7 cellular contexts compared by ENCODE assay signal in the genomic region with DNA sequence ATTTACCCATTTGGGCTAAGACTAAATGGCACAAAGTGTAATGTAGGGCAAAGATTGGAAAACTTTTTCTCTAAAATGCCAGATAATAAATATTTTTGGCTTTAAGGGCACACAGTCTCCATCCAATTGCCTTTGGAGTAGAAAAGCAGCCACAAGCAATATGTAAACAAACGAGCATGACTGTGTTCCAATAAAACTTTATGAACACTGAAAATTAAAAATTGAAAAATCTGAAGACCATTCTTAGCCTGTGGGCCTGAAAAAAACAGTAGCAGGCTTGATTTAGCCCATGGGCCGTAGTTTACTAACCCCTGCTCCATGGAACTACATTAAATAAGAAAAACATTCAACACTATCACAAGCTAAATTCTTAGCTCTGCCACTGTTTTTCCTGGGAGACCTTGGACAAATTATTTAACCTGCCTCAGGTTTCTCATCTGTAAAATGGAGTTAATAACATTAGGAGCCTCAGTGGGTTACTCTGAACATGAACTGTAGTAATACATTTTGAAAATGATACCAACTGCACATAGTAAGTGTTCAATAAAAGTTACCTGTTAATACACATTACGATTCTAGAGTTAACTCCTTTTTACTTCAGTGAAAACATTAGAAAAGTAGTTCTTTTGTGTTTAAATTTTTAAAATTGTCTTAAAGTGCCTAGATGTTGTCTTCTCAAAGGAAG. TPM values are rescaled to one million over a fixed set of nuclear protein-coding genes. Genes with fewer than 3 reads are reported as not detected.
A peak's percentile ranks its signal among the peaks of the same experiment; 100 is the strongest.
DNase-seq lines count a peak whose midpoint lies in the region; ATAC-seq and TF ChIP-seq lines count a peak whose summit lies in the region.

No MANE protein-coding gene starts in this region.

- H3K4me3 Mint-ChIP-seq in stimulated activated naive B cell treated with anti-CD40 and anti-IgM and Interleukin-4, amounts not matched to agents 10 μg/mL and 1 μg/mL and 100 μg/mL, for 72 hours = peak overlapping the region; percentile 93 to 96

- peak overlapping the region; percentile 99 for H3K27ac Mint-ChIP-seq in stimulated activated naive B cell treated with anti-CD40 and anti-IgM and Interleukin-4, amounts not matched to agents 10 μg/mL and 1 μg/mL and 100 μg/mL, for 72 hours

- TF ChIP-seq POLR2A in gastroesophageal sphincter (IDR thresholded peaks at IDR 0.05) = no peak

- no peaks in the 10 kb centered on the region for H3K27me3 ChIP-seq in gastroesophageal sphincter

- ATAC-seq in gastroesophageal sphincter (no peak), HG03039 (IDR thresholded peaks at IDR 0.05; ENCODE audit: unreplicated experiment) (no peak)
- ATAC-seq in stimulated activated naive B cell treated with anti-CD40 and anti-IgM and Interleukin-4, amounts not matched to agents 10 μg/mL and 1 μg/mL and 100 μg/mL, for 72 hours (replicated peaks) = no peak

- H3K4me3 ChIP-seq in HEK293 (ENCODE audit: low read depth, low read length) (peak overlapping the region; percentile 69), gastroesophageal sphincter (peak overlapping the region; percentile 72 to 96)

- H3K27me3 Mint-ChIP-seq in stimulated activated naive B cell treated with anti-CD40 and anti-IgM and Interleukin-4, amounts not matched to agents 10 μg/mL and 1 μg/mL and 100 μg/mL, for 72 hours = no peaks in the 10 kb centered on the region

- H3K4me1 Mint-ChIP-seq in stimulated activated naive B cell treated with anti-CD40 and anti-IgM and Interleukin-4, amounts not matched to agents 10 μg/mL and 1 μg/mL and 100 μg/mL, for 72 hours = peaks cover 30 to 63% of the 10 kb centered on the region in 2 donors

- H3K4me1 ChIP-seq in HEK293 (ENCODE audit: control insufficient read depth, insufficient read depth, low read length) (peaks cover 3% of the 10 kb centered on the region; the same call in 1 of the 2 replicates), gastroesophageal sphincter (peaks cover 0 to 68% (median 0%) of the 10 kb centered on the region in 3 donors)

- no peak for DNase-seq in stimulated activated naive B cell treated with anti-CD40 and anti-IgM and Interleukin-4, amounts not matched to agents 10 μg/mL and 1 μg/mL and 100 μg/mL, for 72 hours
- DNase-seq in NCI-H345 treated with DMSO at 0.1 percent for 48 hours (lab: John Stamatoyannopoulos, UW; ENCODE audit: unreplicated experiment) (no peak), inferior parietal cortex (ENCODE audit: extremely low spot score) (no peak)

- H3K36me3 ChIP-seq in HEK293 (ENCODE audit: control insufficient read depth in 2 of 2, insufficient read depth in 1 of 2, low read length in 2 of 2) (no peaks in the 10 kb centered on the region), gastroesophageal sphincter (no peaks in the 10 kb centered on the region)

- no peaks in the 10 kb centered on the region for H3K9me3 Mint-ChIP-seq in stimulated activated naive B cell treated with anti-CD40 and anti-IgM and Interleukin-4, amounts not matched to agents 10 μg/mL and 1 μg/mL and 100 μg/mL, for 72 hours

- peaks cover 9 to 16% of the 10 kb centered on the region in 2 donors for H3K36me3 Mint-ChIP-seq in stimulated activated naive B cell treated with anti-CD40 and anti-IgM and Interleukin-4, amounts not matched to agents 10 μg/mL and 1 μg/mL and 100 μg/mL, for 72 hours

- TF ChIP-seq EP300 in gastroesophageal sphincter (IDR thresholded peaks at IDR 0.05) = no peak

- H3K27ac ChIP-seq in HEK293 (ENCODE audit: extremely low read depth, low read depth, low read length) (no peak overlapping the region), VCaP (peak overlapping the region; percentile 95), gastroesophageal sphincter (peak overlapping the region in 3 of 4 donors; percentile 84 to 90 (median 86))

- CTCF ChIA-PET in HEK293 (lab: Yijun Ruan, JAX) = interaction anchor here (0.5 to 2.2 kb wide), 5 partner anchors 15 to 192 kb away, joined by 3 to 16 read pairs (median 5); no protein-coding TSS in a partner anchor

- WGBS in gastroesophageal sphincter (ENCODE audit: low coverage in 1 of 2), 2 donors = 66% methylated on average over 3 of the region's 3 CpGs

- POLR2A ChIA-PET in HEK293 (lab: Yijun Ruan, JAX) = interaction anchor here (1.6 kb wide), 1 partner anchor 27 kb away, joined by 7 read pairs; a partner anchor contains a TSS

- TF ChIP-seq CTCF in HEK293 (tag by site-specific recombination; IDR thresholded peaks at IDR 0.05) (no peak), VCaP (conservative IDR thresholded peaks at IDR 0.05) (no peak), gastroesophageal sphincter (IDR thresholded peaks at IDR 0.05) (no peak)

- no peaks in the 10 kb centered on the region for H3K9me3 ChIP-seq in HEK293 (ENCODE audit: control insufficient read depth, insufficient read depth, low read depth, low read length)
- H3K9me3 ChIP-seq in gastroesophageal sphincter = no peaks in the 10 kb centered on the region

TF ChIP-seq in HEK293, 187 proteins besides CTCF, POLR2A, EP300 and RAD21:
- TF ChIP-seq ZNF664 (tag by site-specific recombination; IDR thresholded peaks at IDR 0.05) (peak; percentile 91), BCL11A (tag by site-specific recombination; IDR thresholded peaks at IDR 0.05; ENCODE audit: low read depth) (no peak), OSR2 (tag by site-specific recombination; IDR thresholded peaks at IDR 0.05) (no peak), KLF1 (tag by site-specific recombination; IDR thresholded peaks at IDR 0.05) (no peak), ZNF558 (tag by site-specific recombination; IDR thresholded peaks at IDR 0.05) (no peak), ZFP3 (tag by site-specific recombination; IDR thresholded peaks at IDR 0.05; ENCODE audit: low read depth) (no peak), ZNF350 (tag by site-specific recombination; IDR thresholded peaks at IDR 0.05) (no peak), HOXD13 (CRISPR knock-in tag; IDR thresholded peaks at IDR 0.05; ENCODE audit: borderline replicate concordance) (no peak), ZBTB8A (tag by site-specific recombination; IDR thresholded peaks at IDR 0.05) (no peak), KLF7 (tag by site-specific recombination; IDR thresholded peaks at IDR 0.05; ENCODE audit: borderline replicate concordance) (no peak), ZNF610 (tag by site-specific recombination; IDR thresholded peaks at IDR 0.05; ENCODE audit: borderline replicate concordance) (no peak)
- TF ChIP-seq, protein P1, sequence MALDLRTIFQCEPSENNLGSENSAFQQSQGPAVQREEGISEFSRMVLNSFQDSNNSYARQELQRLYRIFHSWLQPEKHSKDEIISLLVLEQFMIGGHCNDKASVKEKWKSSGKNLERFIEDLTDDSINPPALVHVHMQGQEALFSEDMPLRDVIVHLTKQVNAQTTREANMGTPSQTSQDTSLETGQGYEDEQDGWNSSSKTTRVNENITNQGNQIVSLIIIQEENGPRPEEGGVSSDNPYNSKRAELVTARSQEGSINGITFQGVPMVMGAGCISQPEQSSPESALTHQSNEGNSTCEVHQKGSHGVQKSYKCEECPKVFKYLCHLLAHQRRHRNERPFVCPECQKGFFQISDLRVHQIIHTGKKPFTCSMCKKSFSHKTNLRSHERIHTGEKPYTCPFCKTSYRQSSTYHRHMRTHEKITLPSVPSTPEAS (tag by site-specific recombination; IDR thresholded peaks at IDR 0.05) = 0 out of 2 replicates have a peak, but pooled peaks have one; percentile 37

RNA-seq across cellular contexts. Expression of a gene that starts 1.3 kb away (rescaled TPM):
- total RNA-seq in gastroesophageal sphincter = 10 to 100 TPM in 3 of 4 donors, 1 to 10 TPM in 1; 7.1 to 24.1 (median 16.1) TPM

RNA-seq across cellular contexts. Expression of a gene that starts 26.7 kb away (rescaled TPM):
- 10 to 100 TPM in 3 of 4 donors, 1 to 10 TPM in 1; 4.9 to 30.5 (median 22.6) TPM for total RNA-seq in gastroesophageal sphincter
